In the genomic region with DNA sequence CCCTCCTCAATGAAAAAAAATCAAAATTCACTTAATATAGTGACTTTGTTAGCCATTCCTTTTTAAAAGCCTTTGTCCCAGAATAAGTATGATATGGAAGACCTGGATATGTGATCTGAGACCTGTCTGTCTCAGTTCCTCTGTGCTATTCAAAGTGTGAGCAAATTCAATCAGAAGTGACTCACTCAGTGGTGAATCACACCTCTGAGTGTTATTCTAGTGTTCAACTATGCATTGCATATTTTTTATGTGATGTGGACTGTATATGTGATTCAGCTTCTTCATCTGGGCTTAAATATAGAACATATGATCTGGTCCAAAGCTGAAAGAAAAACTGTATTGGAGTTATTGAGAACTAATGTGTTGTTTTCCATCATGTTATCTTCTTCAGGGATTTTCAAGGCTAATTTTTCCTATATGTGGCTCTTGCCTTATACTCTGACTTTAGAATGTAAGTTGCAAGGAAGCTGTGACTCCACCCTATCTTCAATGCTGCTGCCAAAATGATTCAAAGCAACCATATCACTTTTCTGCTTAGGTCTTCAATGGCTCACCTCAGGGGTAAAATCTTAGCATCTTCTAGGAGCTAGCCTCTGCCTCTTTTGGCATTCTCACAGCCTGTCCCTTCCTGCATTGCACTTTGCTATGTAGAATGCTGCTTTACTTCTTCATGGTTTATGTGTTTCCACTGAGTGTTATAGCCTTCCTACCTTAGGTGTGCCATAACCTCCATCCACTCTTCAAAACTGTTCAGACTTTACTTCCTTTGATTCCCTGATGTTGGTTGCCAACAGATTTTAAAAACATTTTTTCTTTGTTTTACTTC, we compare ENCODE assay signal across 10 cellular contexts.
A peak's percentile ranks its signal among the peaks of the same experiment; 100 is the strongest.
DNase-seq lines count a peak whose midpoint lies in the region; ATAC-seq and TF ChIP-seq lines count a peak whose summit lies in the region.
"Had no signal": no experiment of that assay in that cellular context is flagged by ENCODE, and none has a peak within 500 bp of the region (broad histone marks: within the 10 kb centered on the region; RNA-seq: fewer than 3 reads in every experiment).

No MANE protein-coding gene starts in this region.

- POLR2A ChIA-PET in activated CD4-positive, alpha-beta memory T cell treated with anti-CD3 and anti-CD28 coated beads for 36 hours (lab: Charles Lee) = no interaction called here

- H4K12ac ChIP-seq in trophoblast cell (ENCODE audit: low read depth, low read length) = no peak overlapping the region

- H3K4me2 ChIP-seq in trophoblast cell (ENCODE audit: low read length) = no peak overlapping the region

- no peaks in the 10 kb centered on the region for H3K36me3 ChIP-seq in trophoblast cell (ENCODE audit: control insufficient read depth in 1 of 2, insufficient read depth in 2 of 2, low read length in 2 of 2)
- no peaks in the 10 kb centered on the region for H3K36me3 ChIP-seq in left ventricle myocardium inferior

- H3K27me3 ChIP-seq in trophoblast cell (ENCODE audit: insufficient read depth, low read length) = no peaks in the 10 kb centered on the region
- no peaks in the 10 kb centered on the region for H3K27me3 ChIP-seq in left ventricle myocardium inferior (ENCODE audit: low read depth)
- H3K27me3 ChIP-seq: body of pancreas had no signal

- no peaks in the 10 kb centered on the region for H3K4me1 ChIP-seq in trophoblast cell (ENCODE audit: control insufficient read depth in 1 of 2, insufficient read depth in 2 of 2, low read length in 2 of 2)
- peaks cover 7% of the 10 kb centered on the region for H3K4me1 ChIP-seq in left ventricle myocardium inferior

- H3K18ac ChIP-seq in trophoblast cell (ENCODE audit: low read length) = no peak overlapping the region

- H2AK5ac ChIP-seq in trophoblast cell (ENCODE audit: low read length) = no peak overlapping the region

- H3K9ac ChIP-seq in trophoblast cell (ENCODE audit: low read length) = no peak overlapping the region

- no peak overlapping the region for H4K91ac ChIP-seq in trophoblast cell (ENCODE audit: low read depth, low read length)

- ATAC-seq in GM21423 (IDR thresholded peaks at IDR 0.05; ENCODE audit: unreplicated experiment) = no peak
- ATAC-seq: body of pancreas had no signal

- peak; percentile 1 for TF ChIP-seq CTCF in GM12873 (IDR thresholded peaks at IDR 0.05; ENCODE audit: insufficient read depth, low read depth, low read length, missing control alignments)
- no peak for TF ChIP-seq CTCF in cardiac fibroblast (IDR thresholded peaks at IDR 0.05; ENCODE audit: low read depth, low read length)
- no peak for TF ChIP-seq CTCF in progenitor cell of endocrine pancreas (IDR thresholded peaks at IDR 0.05; ENCODE audit: unreplicated experiment)
- TF ChIP-seq CTCF in left ventricle myocardium inferior (IDR thresholded peaks at IDR 0.05; ENCODE audit: borderline replicate concordance) = no peak

- H3K9me3 Mint-ChIP-seq in progenitor cell of endocrine pancreas (ENCODE audit: low read depth) = no peaks in the 10 kb centered on the region
- H3K9me3 Mint-ChIP-seq in activated CD4-positive, alpha-beta memory T cell treated with anti-CD3 and anti-CD28 coated beads for 36 hours = no peaks in the 10 kb centered on the region

- intact Hi-C loops in activated CD4-positive, alpha-beta memory T cell treated with anti-CD3 and anti-CD28 coated beads for 36 hours (cut with micrococcal nuclease) = no loop called here
- intact Hi-C loops in left ventricle myocardium inferior (cut with micrococcal nuclease) = loop anchor here (5.0 to 10.0 kb wide), 2 partner anchors 72 to 714 kb away; no protein-coding TSS in a partner anchor

- H2BK12ac ChIP-seq in trophoblast cell (ENCODE audit: low read length) = no peak overlapping the region

- peaks cover 6% of the 10 kb centered on the region for H3K4me1 Mint-ChIP-seq in progenitor cell of endocrine pancreas (ENCODE audit: low read depth)
- no peaks in the 10 kb centered on the region for H3K4me1 Mint-ChIP-seq in activated CD4-positive, alpha-beta memory T cell treated with anti-CD3 and anti-CD28 coated beads for 36 hours (ENCODE audit: low read depth)

- no peak overlapping the region for H2BK120ac ChIP-seq in trophoblast cell (ENCODE audit: insufficient read depth, low read length, poor library complexity)

- CTCF ChIA-PET in activated CD4-positive, alpha-beta memory T cell treated with anti-CD3 and anti-CD28 coated beads for 36 hours (lab: Charles Lee) = interaction anchor here (0.5 to 2.6 kb wide), 10 partner anchors 10 to 721 kb away, joined by 3 to 11 read pairs (median 4); no protein-coding TSS in a partner anchor

- no peak overlapping the region for H3K4me3 ChIP-seq in cardiac fibroblast (replicated peaks in 1 of 2; ENCODE audit: low read depth in 2 of 2, low read length in 2 of 2)
- no peak overlapping the region for H3K4me3 ChIP-seq in trophoblast cell (ENCODE audit: low read depth, low read length)
- no peak overlapping the region for H3K4me3 ChIP-seq in left ventricle myocardium inferior
- H3K4me3 ChIP-seq: body of pancreas had no signal

- H2BK5ac ChIP-seq in trophoblast cell (ENCODE audit: low read depth, low read length, poor library complexity) = no peak overlapping the region

- H3K79me1 ChIP-seq in trophoblast cell (ENCODE audit: low read length) = no peaks in the 10 kb centered on the region

- H3K27ac Mint-ChIP-seq in progenitor cell of endocrine pancreas = no peak overlapping the region
- no peak overlapping the region for H3K27ac Mint-ChIP-seq in activated CD4-positive, alpha-beta memory T cell treated with anti-CD3 and anti-CD28 coated beads for 36 hours

- no peak overlapping the region for H2AFZ ChIP-seq in trophoblast cell (ENCODE audit: insufficient read depth, low read length, poor library complexity)

- no peaks in the 10 kb centered on the region for H3K79me2 ChIP-seq in trophoblast cell (ENCODE audit: control insufficient read depth, insufficient read depth, low read length, poor library complexity)

- no peak overlapping the region for H4K8ac ChIP-seq in trophoblast cell (ENCODE audit: low read depth, low read length)

- H3K27ac ChIP-seq in trophoblast cell (ENCODE audit: low read depth, low read length) (no peak overlapping the region), left ventricle myocardium inferior (replicated peaks) (no peak overlapping the region)
- H3K27ac ChIP-seq: body of pancreas had no signal

- peak; percentile 86 for DNase-seq in HS-27A (ENCODE audit: low read depth)
- DNase-seq in cardiac fibroblast (ENCODE audit: low read depth in 2 of 2) = peak; percentile 39 to 87
- DNase-seq in trophoblast cell = peak; percentile 48 to 82
- DNase-seq in progenitor cell of endocrine pancreas (ENCODE audit: low spot score, unreplicated experiment) = no peak
- DNase-seq in activated CD4-positive, alpha-beta memory T cell treated with anti-CD3 and anti-CD28 coated beads for 36 hours = no peak
- no peak for DNase-seq in left ventricle myocardium inferior
- DNase-seq: left cardiac atrium had no signal

- peaks cover 53% of the 10 kb centered on the region for H3K27me3 Mint-ChIP-seq in progenitor cell of endocrine pancreas
- peaks cover 6% of the 10 kb centered on the region for H3K27me3 Mint-ChIP-seq in activated CD4-positive, alpha-beta memory T cell treated with anti-CD3 and anti-CD28 coated beads for 36 hours

- no peaks in the 10 kb centered on the region for H3K36me3 Mint-ChIP-seq in progenitor cell of endocrine pancreas (ENCODE audit: insufficient read depth)
- H3K36me3 Mint-ChIP-seq in activated CD4-positive, alpha-beta memory T cell treated with anti-CD3 and anti-CD28 coated beads for 36 hours = no peaks in the 10 kb centered on the region

- H3K9me3 ChIP-seq in trophoblast cell (ENCODE audit: insufficient read depth, low read depth, low read length) = no peaks in the 10 kb centered on the region
- no peaks in the 10 kb centered on the region for H3K9me3 ChIP-seq in left ventricle myocardium inferior (replicated peaks)
- H3K9me3 ChIP-seq: body of pancreas had no signal

- no peak overlapping the region for H3K4me3 Mint-ChIP-seq in progenitor cell of endocrine pancreas (ENCODE audit: low read depth)
- no peak overlapping the region for H3K4me3 Mint-ChIP-seq in activated CD4-positive, alpha-beta memory T cell treated with anti-CD3 and anti-CD28 coated beads for 36 hours

- H3K23ac ChIP-seq in trophoblast cell (ENCODE audit: low read length) = no peak overlapping the region

- no peak overlapping the region for H3K14ac ChIP-seq in trophoblast cell (ENCODE audit: low read length)

- no peak overlapping the region for H3K4ac ChIP-seq in trophoblast cell (ENCODE audit: low read depth, low read length)

Comparison
In these comparisons a context has a peak if more than half of its experiments do, and no peak if none do; other contexts are left out.
1. DNase-seq: peak in HS-27A (single experiment), cardiac fibroblast (2 of 2) and trophoblast cell (2 of 2); none in progenitor cell of endocrine pancreas (single experiment), activated CD4-positive, alpha-beta memory T cell treated with anti-CD3 and anti-CD28 coated beads for 36 hours (single experiment) and left ventricle myocardium inferior (single experiment).